29 cellular contexts compared by ENCODE assay signal in the genomic region with DNA sequence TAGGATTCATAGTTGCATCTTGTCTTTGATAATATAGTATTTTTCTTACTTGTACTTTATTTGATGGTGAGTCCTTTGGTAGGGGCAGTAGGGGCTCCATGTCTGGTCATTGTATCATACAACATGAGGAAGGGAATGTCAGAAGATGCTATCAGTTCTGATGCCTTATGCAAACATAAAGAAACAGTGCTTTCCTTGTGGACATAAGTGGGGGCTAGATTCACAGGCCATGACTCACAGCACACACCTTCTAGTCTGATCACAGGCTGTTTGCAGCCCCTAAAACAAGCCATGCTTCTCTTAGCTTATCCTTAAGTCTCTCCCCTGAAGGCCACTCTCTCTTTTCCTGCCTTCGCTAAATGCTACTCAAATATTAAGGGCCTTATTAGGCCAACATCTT.
"Had no signal": no experiment of that assay in that cellular context is flagged by ENCODE, and none has a peak within 500 bp of the region (broad histone marks: within the 10 kb centered on the region; RNA-seq: fewer than 3 reads in every experiment).

No MANE protein-coding gene starts in this region.

- H3K4me1 ChIP-seq: adrenal gland, gastroesophageal sphincter, left lung, upper lobe of left lung, vagina had no signal

- H3K36me3 ChIP-seq: adrenal gland, gastroesophageal sphincter, left lung, neutrophil, upper lobe of left lung, vagina had no signal

- ATAC-seq: gastroesophageal sphincter; left lung; sciatic nerve; stimulated activated memory B cell treated with anti-CD40 and anti-IgM and Interleukin-4, amounts not matched to agents 10 μg/mL and 1 μg/mL and 100 μg/mL, for 72 hours; stimulated activated naive CD8-positive, alpha-beta T cell treated with anti-CD3 and anti-CD28 coated beads, Interleukin-15, amount 100 ng/mL, for 72 hours had no signal

- DNase-seq: activated CD4-positive, alpha-beta T cell treated with anti-CD3 and anti-CD28 coated beads for 48 hours; activated CD4-positive, alpha-beta T cell treated with anti-CD3 and anti-CD28 coated beads, Interleukin-2, amount 50 U/mL, for 48 hours; activated CD8-positive, alpha-beta memory T cell treated with anti-CD3 and anti-CD28 coated beads for 24 hours; activated effector memory CD4-positive, alpha-beta T cell treated with anti-CD3 and anti-CD28 coated beads, Interleukin-2, amount 50 U/mL, for 16 hours; activated naive CD4-positive, alpha-beta T cell treated with anti-CD3 and anti-CD28 coated beads for 36 hours; activated naive CD8-positive, alpha-beta T cell treated with anti-CD3 and anti-CD28 coated beads for 36 hours; activated T-cell treated with anti-CD3 and anti-CD28 coated beads, Interleukin-2, amount 50 U/mL, for 1 hour; adrenal gland; aorta; dorsolateral prefrontal cortex; effector memory CD4-positive, alpha-beta T cell; erythroblast; head of caudate nucleus; left lung; naive B cell; nephron progenitor cell; stimulated activated CD4-positive, alpha-beta T cell treated with anti-CD3 and anti-CD28 coated beads, Interleukin-4, amount 100 ng/mL, for 4 hours; stimulated activated CD8-positive, alpha-beta memory T cell treated with anti-CD3 and anti-CD28 coated beads, Interleukin-4, amount 100 ng/mL, for 48 hours; stimulated activated naive CD8-positive, alpha-beta T cell treated with anti-CD3 and anti-CD28 coated beads, Interleukin-15, amount 100 ng/mL, for 72 hours; substantia nigra; upper lobe of left lung had no signal

- H3K4me3 ChIP-seq: adrenal gland, coronary artery, dorsolateral prefrontal cortex, gastroesophageal sphincter, left lung, lung, skin epidermis, upper lobe of left lung, vagina had no signal

- H3K27ac ChIP-seq: adrenal gland, coronary artery, dorsolateral prefrontal cortex, gastroesophageal sphincter, left lung, neutrophil, skin epidermis, upper lobe of left lung, vagina had no signal

- H3K27me3 ChIP-seq: adrenal gland, dorsolateral prefrontal cortex, gastroesophageal sphincter, left lung, neutrophil, upper lobe of left lung, vagina had no signal
